8 cellular contexts compared by ENCODE assay signal in genomic region chr10:80409121-80409520, GRCh38. TPM values are rescaled to one million over a fixed set of nuclear protein-coding genes. Genes with fewer than 3 reads are reported as not detected.
DNase-seq lines count a peak whose midpoint lies in the region; ATAC-seq and TF ChIP-seq lines count a peak whose summit lies in the region.

No MANE protein-coding gene starts in this region.

- intact Hi-C loops in Right ventricle myocardium inferior (cut with DNase I): no loop called here

- no peak for DNase-seq in cardiac muscle cell (ENCODE audit: low read depth in 1 of 2, low spot score in 1 of 2)
- DNase-seq in Right ventricle myocardium inferior (ENCODE audit: missing footprints): no peak
- DNase-seq in choroid plexus epithelial cell (ENCODE audit: low read depth): no peak
- DNase-seq in NCI-H524 treated with DMSO at 0.1 percent for 48 hours (lab: John Stamatoyannopoulos, UW): no peak
- no peak for DNase-seq in NCI-H2081 treated with DMSO at 0.1 percent for 48 hours (lab: John Stamatoyannopoulos, UW)
- DNase-seq in NCI-H1930 (lab: John Stamatoyannopoulos, UW): no peak

- TF ChIP-seq CTCF in cardiac muscle cell (IDR thresholded peaks at IDR 0.05; ENCODE audit: low read depth, low read length) (no peak), choroid plexus epithelial cell (conservative IDR thresholded peaks at IDR 0.05; ENCODE audit: low read depth, low read length) (no peak)

- H3K27ac ChIP-seq in cardiac muscle cell: no peak overlapping the region

- H3K9me3 ChIP-seq in cardiac muscle cell (ENCODE audit: low read depth) (no peaks in the 10 kb centered on the region), mononuclear cell (ENCODE audit: low read depth, low read length) (no peaks in the 10 kb centered on the region)

- H3K27me3 ChIP-seq in cardiac muscle cell: no peaks in the 10 kb centered on the region
- H3K27me3 ChIP-seq in mononuclear cell (ENCODE audit: insufficient read depth, low read length): peaks cover 6% of the 10 kb centered on the region

- peak overlapping the region; percentile 78 for H3K4me3 ChIP-seq in cardiac muscle cell
- peak overlapping the region; percentile 80 for H3K4me3 ChIP-seq in choroid plexus epithelial cell (ENCODE audit: low read depth, low read length)
- H3K4me3 ChIP-seq in mononuclear cell (ENCODE audit: low read length): peak overlapping the region; percentile 57

- no peak for ATAC-seq in Right ventricle myocardium inferior
- no peak for ATAC-seq in GM21786 (IDR thresholded peaks at IDR 0.05; ENCODE audit: unreplicated experiment)

- H3K36me3 ChIP-seq in cardiac muscle cell: no peaks in the 10 kb centered on the region

- H3K4me1 ChIP-seq in cardiac muscle cell (ENCODE audit: low read depth) (peaks cover 41% of the 10 kb centered on the region), mononuclear cell (ENCODE audit: insufficient read depth, low read length) (peaks cover 25% of the 10 kb centered on the region)

RNA-seq across cellular contexts. Expression of gene PRXL2A, which starts 0.8 kb away (rescaled TPM):
- 52.0 and 61.8 TPM in 2 replicates for total RNA-seq in cardiac muscle cell
- polyA plus RNA-seq in cardiac muscle cell: 132 and 144 TPM in 2 replicates
- 102 TPM for total RNA-seq in Right ventricle myocardium inferior
- total RNA-seq in mononuclear cell: 3.3 TPM

RNA-seq across cellular contexts. Expression of gene TSPAN14, which starts 45.0 kb away (rescaled TPM):
- total RNA-seq in cardiac muscle cell (29.5 and 31.6 TPM in 2 replicates), Right ventricle myocardium inferior (38.7 TPM), mononuclear cell (65.4 TPM)
- 55.1 and 57.0 TPM in 2 replicates for polyA plus RNA-seq in cardiac muscle cell

RNA-seq across cellular contexts. Expression of gene DYDC2, which starts 52.5 kb away (rescaled TPM):
- not detected in 2 replicates for total RNA-seq in cardiac muscle cell
- polyA plus RNA-seq in cardiac muscle cell: 0.62 TPM in 1 of 2 replicates, not detected in the other
- total RNA-seq in Right ventricle myocardium inferior: not detected
- total RNA-seq in mononuclear cell: not detected

RNA-seq across cellular contexts. Expression of gene DYDC1, which starts 52.6 kb away (rescaled TPM):
- total RNA-seq in cardiac muscle cell (not detected in 2 replicates), Right ventricle myocardium inferior (not detected), mononuclear cell (not detected)
- polyA plus RNA-seq in cardiac muscle cell: 0.41 TPM in 1 of 2 replicates, not detected in the other

Comparison
In these comparisons a context has a peak if more than half of its experiments do, and no peak if none do; other contexts are left out.
1. RNA of gene PRXL2A, which starts 0.8 kb away (total RNA-seq): 102 TPM in Right ventricle myocardium inferior (single experiment) and 52.0 to 61.8 TPM in cardiac muscle cell; 3.3 TPM in mononuclear cell (single experiment); every median in the first group is over 10 times any median in the second.
2. Peak in every context shown above with its lines, with median percentiles within 50 percentile points of each other: H3K4me3 ChIP-seq.